ENCODE assay signal across 17 cellular contexts in genomic region chr7:149559711-149560110, GRCh38.
DNase-seq lines count a peak whose midpoint lies in the region; ATAC-seq and TF ChIP-seq lines count a peak whose summit lies in the region.
"Had no signal": no experiment of that assay in that cellular context is flagged by ENCODE, and none has a peak within 500 bp of the region (broad histone marks: within the 10 kb centered on the region; RNA-seq: fewer than 3 reads in every experiment).

No MANE protein-coding gene starts in this region.

- H3K27me3 ChIP-seq in HCT116 (ENCODE audit: insufficient read depth, low read length) (no peaks in the 10 kb centered on the region), foreskin keratinocyte (no peaks in the 10 kb centered on the region)

- RAD21 ChIA-PET in HCT116 (lab: Charles Lee; ENCODE audit: low non-redundant PET in 1 of 2, low total read pairs in 2 of 2, uncharacterized antibody in 2 of 2, unreplicated experiment in 2 of 2): no interaction called here

- DNase-seq in AG09309 (ENCODE audit: low read depth) (peak; percentile 68), HCT116 (ENCODE audit: low read depth, low spot score) (no peak), foreskin keratinocyte (peak; percentile 57 to 84), putamen (ENCODE audit: low spot score) (no peak), OCI-LY7 (ENCODE audit: low spot score) (no peak)
- DNase-seq in activated T-helper 2 cell treated with anti-CD3 and anti-CD28 coated beads, Interferon-gamma antibody, Interleukin-2, Interleukin-4, amounts not matched to agents 10 μg/mL and 5 μg/mL and 100 μg/mL, durations not matched to agents 14 hours and 24 hours and 36 hours (ENCODE audit: low spot score): no peak
- no peak for DNase-seq in activated CD8-positive, alpha-beta memory T cell treated with anti-CD3 and anti-CD28 coated beads for 24 hours
- DNase-seq: amygdala; endodermal cell; GDM1; RPMI8226; stimulated activated CD4-positive, alpha-beta T cell treated with anti-CD3 and anti-CD28 coated beads, Interleukin-2, amount 100 ng/mL, for 48 hours; stimulated activated naive CD4-positive, alpha-beta T cell had no signal

- H3K36me3 ChIP-seq in HCT116 (ENCODE audit: control insufficient read depth in 1 of 2, insufficient read depth in 2 of 2, low read length in 2 of 2) (no peaks in the 10 kb centered on the region), OCI-LY7 (ENCODE audit: insufficient read depth, low read length) (peaks cover 63% of the 10 kb centered on the region)

- H2AFZ ChIP-seq in HCT116 (ENCODE audit: low read depth, low read length, poor library complexity, severe bottlenecking) (no peak overlapping the region), OCI-LY7 (ENCODE audit: low read length) (no peak overlapping the region)

- H3K9me3 ChIP-seq in HCT116 (ENCODE audit: control insufficient read depth in 1 of 2, insufficient read depth in 1 of 2, low read depth in 1 of 2, low read length in 2 of 2) (no peaks in the 10 kb centered on the region), OCI-LY7 (ENCODE audit: low read length) (no peaks in the 10 kb centered on the region)

- POLR2A ChIA-PET in HCT116 (lab: Charles Lee) (no interaction called here), OCI-LY7 (lab: Charles Lee) (no interaction called here)

- H3K9me2 ChIP-seq in HCT116 (ENCODE audit: insufficient read depth): no peaks in the 10 kb centered on the region
- no peaks in the 10 kb centered on the region for H3K9me2 ChIP-seq in OCI-LY7 (ENCODE audit: insufficient read depth, low read length)

- H3K4me1 Mint-ChIP-seq in activated T-helper 2 cell treated with anti-CD3 and anti-CD28 coated beads, Interferon-gamma antibody, Interleukin-2, Interleukin-4, amounts not matched to agents 10 μg/mL and 5 μg/mL and 100 μg/mL, durations not matched to agents 14 hours and 24 hours and 36 hours (ENCODE audit: low read depth): peaks cover 5% of the 10 kb centered on the region
- H3K4me1 Mint-ChIP-seq: endodermal cell had no signal

- no peaks in the 10 kb centered on the region for H3K27me3 Mint-ChIP-seq in activated T-helper 2 cell treated with anti-CD3 and anti-CD28 coated beads, Interferon-gamma antibody, Interleukin-2, Interleukin-4, amounts not matched to agents 10 μg/mL and 5 μg/mL and 100 μg/mL, durations not matched to agents 14 hours and 24 hours and 36 hours (ENCODE audit: low read depth)

- no peak overlapping the region for H3K4me3 Mint-ChIP-seq in activated T-helper 2 cell treated with anti-CD3 and anti-CD28 coated beads, Interferon-gamma antibody, Interleukin-2, Interleukin-4, amounts not matched to agents 10 μg/mL and 5 μg/mL and 100 μg/mL, durations not matched to agents 14 hours and 24 hours and 36 hours (ENCODE audit: low read depth)
- H3K4me3 Mint-ChIP-seq: endodermal cell, mesothelial cell of epicardium had no signal

- ATAC-seq in HCT116 (no peak), foreskin keratinocyte (peak; percentile 56), GM21381 (IDR thresholded peaks at IDR 0.05; ENCODE audit: unreplicated experiment) (no peak)

- H3K36me3 Mint-ChIP-seq in activated T-helper 2 cell treated with anti-CD3 and anti-CD28 coated beads, Interferon-gamma antibody, Interleukin-2, Interleukin-4, amounts not matched to agents 10 μg/mL and 5 μg/mL and 100 μg/mL, durations not matched to agents 14 hours and 24 hours and 36 hours (ENCODE audit: low read depth): peaks cover 59% of the 10 kb centered on the region

- peaks cover 18% of the 10 kb centered on the region for H3K79me2 ChIP-seq in HCT116 (ENCODE audit: insufficient read depth, low read length)
- no peaks in the 10 kb centered on the region for H3K79me2 ChIP-seq in OCI-LY7 (ENCODE audit: insufficient read depth, low read depth, low read length)

- H3K9ac ChIP-seq in HCT116 (ENCODE audit: low read length): no peak overlapping the region

- no peaks in the 10 kb centered on the region for H4K20me1 ChIP-seq in HCT116 (ENCODE audit: insufficient read depth)
- no peaks in the 10 kb centered on the region for H4K20me1 ChIP-seq in OCI-LY7 (ENCODE audit: insufficient read depth, low read length)

- H3K4me3 ChIP-seq in AG09309 (ENCODE audit: control insufficient read depth, low read depth, low read length): no peak overlapping the region
- no peak overlapping the region for H3K4me3 ChIP-seq in HCT116 (replicated peaks in 1 of 2; ENCODE audit: low read depth in 1 of 2, low read length in 2 of 2)
- no peak overlapping the region for H3K4me3 ChIP-seq in OCI-LY7 (ENCODE audit: low read depth, low read length, poor library complexity, severe bottlenecking)

- CTCF ChIA-PET in HCT116 (lab: Charles Lee) (no interaction called here), OCI-LY7 (lab: Charles Lee; ENCODE audit: unreplicated experiment) (no interaction called here)

- H3K4me1 ChIP-seq in HCT116 (ENCODE audit: control insufficient read depth in 1 of 2, insufficient read depth in 2 of 2, low read length in 2 of 2) (peaks cover 2 to 29% of the 10 kb centered on the region in 2 experiments; a peak in 3 of 4 replicates), foreskin keratinocyte (peaks cover 38% of the 10 kb centered on the region), OCI-LY7 (ENCODE audit: insufficient read depth, low read length, poor library complexity, severe bottlenecking) (no peaks in the 10 kb centered on the region)

- no peak for TF ChIP-seq POLR2A in HCT116 (IDR thresholded peaks at IDR 0.05; ENCODE audit: borderline replicate concordance, extremely low read depth, insufficient read depth, insufficient read length)

- BruUV-seq in HCT116 (replicated peaks; lab: Mats Ljungman, UMichigan) (no TSS peak), OCI-LY7 (replicated peaks; lab: Mats Ljungman, UMichigan) (no TSS peak)

- H3K4me2 ChIP-seq in HCT116 (ENCODE audit: low read length): no peak overlapping the region
- no peak overlapping the region for H3K4me2 ChIP-seq in OCI-LY7 (ENCODE audit: low read length)

- TF ChIP-seq CTCF in AG09309 (IDR thresholded peaks at IDR 0.05; ENCODE audit: control insufficient read depth, insufficient read depth, low read depth, low read length, missing control alignments) (no peak), HCT116 (IDR thresholded peaks at IDR 0.05 in 2 of 3, conservative IDR thresholded peaks at IDR 0.05 in 1 of 3; ENCODE audit: borderline replicate concordance in 1 of 3, insufficient read depth in 1 of 3, low read depth in 2 of 3, low read length in 2 of 3) (no peak), foreskin keratinocyte (conservative IDR thresholded peaks at IDR 0.05) (no peak), OCI-LY7 (conservative IDR thresholded peaks at IDR 0.05; ENCODE audit: low read length) (no peak)

- H3K27ac ChIP-seq in HCT116 (ENCODE audit: low read depth, low read length): no peak overlapping the region
- H3K27ac ChIP-seq in foreskin keratinocyte: peak overlapping the region; percentile 41
- no peak overlapping the region for H3K27ac ChIP-seq in OCI-LY7 (ENCODE audit: low read depth, low read length, poor library complexity, severe bottlenecking)
- H3K27ac ChIP-seq: C4-2B, HL-60 had no signal

- peak overlapping the region; percentile 3 for H3K27ac Mint-ChIP-seq in activated T-helper 2 cell treated with anti-CD3 and anti-CD28 coated beads, Interferon-gamma antibody, Interleukin-2, Interleukin-4, amounts not matched to agents 10 μg/mL and 5 μg/mL and 100 μg/mL, durations not matched to agents 14 hours and 24 hours and 36 hours
- H3K27ac Mint-ChIP-seq: endodermal cell, mesothelial cell of epicardium had no signal

- intact Hi-C loops in HCT116 (cut with micrococcal nuclease): no loop called here
- intact Hi-C loops in activated T-helper 2 cell treated with anti-CD3 and anti-CD28 coated beads, Interferon-gamma antibody, Interleukin-2, Interleukin-4, amounts not matched to agents 10 μg/mL and 5 μg/mL and 100 μg/mL, durations not matched to agents 14 hours and 24 hours and 36 hours (cut with micrococcal nuclease): no loop called here
- intact Hi-C loops in OCI-LY7 (cut with micrococcal nuclease; ENCODE audit: unreplicated experiment): no loop called here

- TF ChIP-seq RAD21 in HCT116 (IDR thresholded peaks at IDR 0.05; ENCODE audit: low read depth): no peak

- H3K9me3 Mint-ChIP-seq in activated T-helper 2 cell treated with anti-CD3 and anti-CD28 coated beads, Interferon-gamma antibody, Interleukin-2, Interleukin-4, amounts not matched to agents 10 μg/mL and 5 μg/mL and 100 μg/mL, durations not matched to agents 14 hours and 24 hours and 36 hours: no peaks in the 10 kb centered on the region

TF ChIP-seq in HCT116, 20 proteins besides CTCF, POLR2A, EP300 and RAD21:
- TF ChIP-seq SP1 (IDR thresholded peaks at IDR 0.05; ENCODE audit: low read depth): 0 out of 2 replicates have a peak, but pooled peaks have one; percentile 13
- no peak for TF ChIP-seq ZFX (IDR thresholded peaks at IDR 0.05)
- TF ChIP-seq CEBPB (IDR thresholded peaks at IDR 0.05; ENCODE audit: low read depth): peak; percentile 60

Comparison
In these comparisons a context has a peak if more than half of its experiments do, and no peak if none do; other contexts are left out.
1. DNase-seq: peak in AG09309 (single experiment) and foreskin keratinocyte (2 of 2); none in HCT116 (single experiment), activated T-helper 2 cell treated with anti-CD3 and anti-CD28 coated beads, Interferon-gamma antibody, Interleukin-2, Interleukin-4, amounts not matched to agents 10 μg/mL and 5 μg/mL and 100 μg/mL, durations not matched to agents 14 hours and 24 hours and 36 hours (single experiment), putamen (single experiment), OCI-LY7 (single experiment) and activated CD8-positive, alpha-beta memory T cell treated with anti-CD3 and anti-CD28 coated beads for 24 hours (single experiment).